ENCODE assay signal across 9 cellular contexts in genomic region chr10:96700477-96701099, GRCh38. TPM values are rescaled to one million over a fixed set of nuclear protein-coding genes. Genes with fewer than 3 reads are reported as not detected.
DNase-seq lines count a peak whose midpoint lies in the region; ATAC-seq and TF ChIP-seq lines count a peak whose summit lies in the region.
"Had no signal": no experiment of that assay in that cellular context is flagged by ENCODE, and none has a peak within 500 bp of the region (broad histone marks: within the 10 kb centered on the region; RNA-seq: fewer than 3 reads in every experiment).

No MANE protein-coding gene starts in this region.

- H4K5ac ChIP-seq in mesendoderm (ENCODE audit: low read length) = no peak overlapping the region

- peaks cover 12% of the 10 kb centered on the region for H3K4me1 Mint-ChIP-seq in stimulated activated naive CD8-positive, alpha-beta T cell treated with anti-CD3 and anti-CD28 coated beads, Interleukin-15, amount 100 ng/mL, for 72 hours

- H3K79me2 ChIP-seq in mesendoderm (ENCODE audit: control insufficient read depth, insufficient read depth, low read length) = no peaks in the 10 kb centered on the region

- peak; percentile 72 for ATAC-seq in stimulated activated naive CD8-positive, alpha-beta T cell treated with anti-CD3 and anti-CD28 coated beads, Interleukin-15, Interleukin-2, amounts not matched to agents 100 U/mL and 50 U/mL, for 24 hours
- ATAC-seq in stimulated activated naive CD8-positive, alpha-beta T cell treated with anti-CD3 and anti-CD28 coated beads, Interleukin-15, amount 100 ng/mL, for 72 hours = no peak
- peak; percentile 90 for ATAC-seq in HG02981 (IDR thresholded peaks at IDR 0.05; ENCODE audit: unreplicated experiment)

- no peak overlapping the region for H4K8ac ChIP-seq in mesendoderm (ENCODE audit: low read depth, low read length)

- H3K79me1 ChIP-seq in mesendoderm (ENCODE audit: low read length) = no peaks in the 10 kb centered on the region

- peak overlapping the region in 1 of 2 donors; percentile 26 for H3K27ac Mint-ChIP-seq in stimulated activated naive CD8-positive, alpha-beta T cell treated with anti-CD3 and anti-CD28 coated beads, Interleukin-15, amount 100 ng/mL, for 72 hours

- no peak overlapping the region for H2BK15ac ChIP-seq in mesendoderm (replicated peaks; ENCODE audit: low read depth)

- H3K4me3 Mint-ChIP-seq in stimulated activated naive CD8-positive, alpha-beta T cell treated with anti-CD3 and anti-CD28 coated beads, Interleukin-15, amount 100 ng/mL, for 72 hours = no peak overlapping the region

- H3K36me3 ChIP-seq in prostate gland (no peaks in the 10 kb centered on the region), mesendoderm (ENCODE audit: control insufficient read depth, insufficient read depth, low read length) (no peaks in the 10 kb centered on the region)

- H3K9me3 ChIP-seq in prostate gland = no peaks in the 10 kb centered on the region

- intact Hi-C loops in prostate gland (cut with DNase I) = no loop called here

- H3K27ac ChIP-seq in prostate gland (no peak overlapping the region), mesendoderm (ENCODE audit: low read depth, low read length) (no peak overlapping the region)

- H3K27me3 ChIP-seq in prostate gland (replicated peaks; ENCODE audit: insufficient read depth) (no peaks in the 10 kb centered on the region), mesendoderm (ENCODE audit: insufficient read depth, low read length, poor library complexity) (no peaks in the 10 kb centered on the region)

- H3K9me3 Mint-ChIP-seq in stimulated activated naive CD8-positive, alpha-beta T cell treated with anti-CD3 and anti-CD28 coated beads, Interleukin-15, amount 100 ng/mL, for 72 hours = no peaks in the 10 kb centered on the region

- no peak overlapping the region for H2AK5ac ChIP-seq in mesendoderm (ENCODE audit: low read length)

- H2BK5ac ChIP-seq in mesendoderm (ENCODE audit: low read length) = no peak overlapping the region

- no peak for TF ChIP-seq POLR2A in prostate gland (IDR thresholded peaks at IDR 0.05)

- in situ Hi-C loops in GM13977 (cut with MboI; ENCODE audit: low pct_unique_long_range_greater_than_20kb, low sequenced_read_pairs, unreplicated experiment) = no loop called here

- no peak overlapping the region for H3K23ac ChIP-seq in mesendoderm (ENCODE audit: low read length)

- TF ChIP-seq CTCF in prostate gland (IDR thresholded peaks at IDR 0.05) = no peak
- TF ChIP-seq CTCF in GM13977 (IDR thresholded peaks at IDR 0.05; ENCODE audit: extremely low read depth, insufficient read depth, missing control alignments) = no peak

- H3K27me3 Mint-ChIP-seq in stimulated activated naive CD8-positive, alpha-beta T cell treated with anti-CD3 and anti-CD28 coated beads, Interleukin-15, amount 100 ng/mL, for 72 hours = no peaks in the 10 kb centered on the region

- H3K18ac ChIP-seq in mesendoderm (ENCODE audit: low read length) = no peak overlapping the region

- H3K9ac ChIP-seq in mesendoderm (ENCODE audit: low read length) = no peak overlapping the region

- 91% methylated on average over 12 of the region's 12 CpGs for WGBS in prostate gland
- no CpG with 5 or more reads among the region's 12 CpGs for WGBS in mesendoderm (ENCODE audit: extremely low coverage, insufficient coverage, low lambda C conversion rate)

- peak; percentile 30 for DNase-seq in stimulated activated naive CD8-positive, alpha-beta T cell treated with anti-CD3 and anti-CD28 coated beads, Interleukin-15, Interleukin-2, amounts not matched to agents 100 U/mL and 50 U/mL, for 24 hours
- no peak for DNase-seq in stimulated activated naive CD8-positive, alpha-beta T cell treated with anti-CD3 and anti-CD28 coated beads, Interleukin-15, amount 100 ng/mL, for 72 hours
- DNase-seq in SKM-1 (lab: John Stamatoyannopoulos, UW; ENCODE audit: unreplicated experiment) (peak; percentile 44), prostate gland (ENCODE audit: low spot score) (no peak), GM13977 (ENCODE audit: low spot score) (no peak), mesendoderm (no peak), NCI-H1930 (lab: John Stamatoyannopoulos, UW) (no peak)
- DNase-seq: NCI-H1092 had no signal

- H3K4me1 ChIP-seq in prostate gland (replicated peaks) (no peaks in the 10 kb centered on the region), mesendoderm (ENCODE audit: control insufficient read depth, low read depth, low read length) (no peaks in the 10 kb centered on the region)

- H3K56ac ChIP-seq in mesendoderm (ENCODE audit: low read length) = no peak overlapping the region

- H3K4ac ChIP-seq in mesendoderm (ENCODE audit: low read depth, low read length) = no peak overlapping the region

- H3K4me3 ChIP-seq in prostate gland (no peak overlapping the region), mesendoderm (ENCODE audit: low read length) (no peak overlapping the region)

- no peak overlapping the region for H2BK120ac ChIP-seq in mesendoderm (ENCODE audit: low read depth, low read length)

- H3K4me2 ChIP-seq in mesendoderm (ENCODE audit: low read length) = no peak overlapping the region

RNA-seq across cellular contexts. Expression of gene PIK3AP1, which starts 19.7 kb away (rescaled TPM):
- 10 to 100 TPM in 1 of 2 donors, 1 to 10 TPM in 1; 3.8 to 15.6 TPM for total RNA-seq in prostate gland
- polyA plus RNA-seq in mesendoderm (2013, experiment 1 of 2) = 1.4 TPM
- 1.2 TPM for polyA plus RNA-seq in mesendoderm (2013, experiment 2 of 2)

Comparison
In these comparisons a context has a peak if more than half of its experiments do, and no peak if none do; other contexts are left out.
1. DNase-seq: peak in stimulated activated naive CD8-positive, alpha-beta T cell treated with anti-CD3 and anti-CD28 coated beads, Interleukin-15, Interleukin-2, amounts not matched to agents 100 U/mL and 50 U/mL, for 24 hours (single experiment) and SKM-1 (single experiment); none in stimulated activated naive CD8-positive, alpha-beta T cell treated with anti-CD3 and anti-CD28 coated beads, Interleukin-15, amount 100 ng/mL, for 72 hours (0 of 2), prostate gland (single experiment), GM13977 (single experiment), mesendoderm (single experiment) and NCI-H1930 (0 of 2).